Comparison of ENCODE assay signal across 10 cellular contexts in genomic region chr10:70940834-70941568, GRCh38. TPM values are rescaled to one million over a fixed set of nuclear protein-coding genes. Genes with fewer than 3 reads are reported as not detected.
DNase-seq lines count a peak whose midpoint lies in the region; ATAC-seq and TF ChIP-seq lines count a peak whose summit lies in the region.
"Had no signal": no experiment of that assay in that cellular context is flagged by ENCODE, and none has a peak within 500 bp of the region (broad histone marks: within the 10 kb centered on the region; RNA-seq: fewer than 3 reads in every experiment).

No MANE protein-coding gene starts in this region.

- 68% methylated on average over 6 of the region's 6 CpGs for WGBS in hepatocyte (ENCODE audit: low lambda C conversion rate, missing lambda C conversion rate)

- H3K79me2 ChIP-seq in hepatocyte: no peaks in the 10 kb centered on the region

- H3K27me3 ChIP-seq in hepatocyte (peaks cover 5% of the 10 kb centered on the region), ascending aorta (no peaks in the 10 kb centered on the region), upper lobe of right lung (no peaks in the 10 kb centered on the region)

- H4K20me1 ChIP-seq in hepatocyte (ENCODE audit: insufficient read depth, poor library complexity, severe bottlenecking): no peaks in the 10 kb centered on the region

- H3K27ac Mint-ChIP-seq in activated T-helper 2 cell treated with anti-CD3 and anti-CD28 coated beads, Interferon-gamma antibody, Interleukin-2, Interleukin-4, amounts not matched to agents 10 μg/mL and 5 μg/mL and 100 μg/mL, durations not matched to agents 14 hours and 24 hours and 36 hours: no peak overlapping the region
- H3K27ac Mint-ChIP-seq in immature natural killer cell: no peak overlapping the region

- H3K4me3 Mint-ChIP-seq in activated T-helper 2 cell treated with anti-CD3 and anti-CD28 coated beads, Interferon-gamma antibody, Interleukin-2, Interleukin-4, amounts not matched to agents 10 μg/mL and 5 μg/mL and 100 μg/mL, durations not matched to agents 14 hours and 24 hours and 36 hours (ENCODE audit: low read depth): no peak overlapping the region
- no peak overlapping the region for H3K4me3 Mint-ChIP-seq in immature natural killer cell

- H3K4me2 ChIP-seq in hepatocyte: no peak overlapping the region

- no peak for ATAC-seq in upper lobe of right lung

- H3K27ac ChIP-seq in hepatocyte (no peak overlapping the region), ascending aorta (no peak overlapping the region), upper lobe of right lung (no peak overlapping the region)

- no peaks in the 10 kb centered on the region for H3K9me3 Mint-ChIP-seq in activated T-helper 2 cell treated with anti-CD3 and anti-CD28 coated beads, Interferon-gamma antibody, Interleukin-2, Interleukin-4, amounts not matched to agents 10 μg/mL and 5 μg/mL and 100 μg/mL, durations not matched to agents 14 hours and 24 hours and 36 hours
- H3K9me3 Mint-ChIP-seq in immature natural killer cell: no peaks in the 10 kb centered on the region

- no peaks in the 10 kb centered on the region for H3K36me3 ChIP-seq in hepatocyte (replicated peaks; ENCODE audit: insufficient read depth, low read depth)
- H3K36me3 ChIP-seq in ascending aorta: no peaks in the 10 kb centered on the region
- no peaks in the 10 kb centered on the region for H3K36me3 ChIP-seq in upper lobe of right lung

- intact Hi-C loops in ascending aorta (cut with DNase I) (no loop called here), upper lobe of right lung (cut with DNase I) (no loop called here)
- intact Hi-C loops in activated T-helper 2 cell treated with anti-CD3 and anti-CD28 coated beads, Interferon-gamma antibody, Interleukin-2, Interleukin-4, amounts not matched to agents 10 μg/mL and 5 μg/mL and 100 μg/mL, durations not matched to agents 14 hours and 24 hours and 36 hours (cut with micrococcal nuclease): no loop called here

- no peaks in the 10 kb centered on the region for H3K4me1 Mint-ChIP-seq in activated T-helper 2 cell treated with anti-CD3 and anti-CD28 coated beads, Interferon-gamma antibody, Interleukin-2, Interleukin-4, amounts not matched to agents 10 μg/mL and 5 μg/mL and 100 μg/mL, durations not matched to agents 14 hours and 24 hours and 36 hours (ENCODE audit: low read depth)
- no peaks in the 10 kb centered on the region for H3K4me1 Mint-ChIP-seq in immature natural killer cell

- H3K4me1 ChIP-seq in hepatocyte (ENCODE audit: insufficient read depth) (no peaks in the 10 kb centered on the region), ascending aorta (no peaks in the 10 kb centered on the region), upper lobe of right lung (no peaks in the 10 kb centered on the region)

- TF ChIP-seq CTCF in hepatocyte (IDR thresholded peaks at IDR 0.05; ENCODE audit: poor library complexity) (no peak), ascending aorta (IDR thresholded peaks at IDR 0.05) (no peak), upper lobe of right lung (IDR thresholded peaks at IDR 0.05) (no peak)

- H3K9me3 ChIP-seq in hepatocyte (ENCODE audit: low read depth): no peaks in the 10 kb centered on the region
- H3K9me3 ChIP-seq in ascending aorta: no peaks in the 10 kb centered on the region
- H3K9me3 ChIP-seq in upper lobe of right lung: no peaks in the 10 kb centered on the region

- DNase-seq in CMK (ENCODE audit: low read depth) (peak; percentile 7), HT-29 (ENCODE audit: low spot score) (peak; percentile 20), amniotic epithelial cell (ENCODE audit: low read depth) (peak; percentile 13), hepatocyte (ENCODE audit: low spot score) (peak; percentile 51), ascending aorta (ENCODE audit: low spot score in 2 of 2) (no peak), upper lobe of right lung (no peak), immature natural killer cell (no peak)
- no peak for DNase-seq in activated T-helper 2 cell treated with anti-CD3 and anti-CD28 coated beads, Interferon-gamma antibody, Interleukin-2, Interleukin-4, amounts not matched to agents 10 μg/mL and 5 μg/mL and 100 μg/mL, durations not matched to agents 14 hours and 24 hours and 36 hours (ENCODE audit: low spot score)
- DNase-seq: Kasumi-1, T1000 had no signal

- H3K4me3 ChIP-seq in hepatocyte (no peak overlapping the region), ascending aorta (no peak overlapping the region), upper lobe of right lung (no peak overlapping the region)

- no peaks in the 10 kb centered on the region for H3K9me2 ChIP-seq in hepatocyte (replicated peaks; ENCODE audit: insufficient read depth)

- no peaks in the 10 kb centered on the region for H3K36me3 Mint-ChIP-seq in activated T-helper 2 cell treated with anti-CD3 and anti-CD28 coated beads, Interferon-gamma antibody, Interleukin-2, Interleukin-4, amounts not matched to agents 10 μg/mL and 5 μg/mL and 100 μg/mL, durations not matched to agents 14 hours and 24 hours and 36 hours (ENCODE audit: low read depth)
- no peaks in the 10 kb centered on the region for H3K36me3 Mint-ChIP-seq in immature natural killer cell

- no peaks in the 10 kb centered on the region for H3K27me3 Mint-ChIP-seq in activated T-helper 2 cell treated with anti-CD3 and anti-CD28 coated beads, Interferon-gamma antibody, Interleukin-2, Interleukin-4, amounts not matched to agents 10 μg/mL and 5 μg/mL and 100 μg/mL, durations not matched to agents 14 hours and 24 hours and 36 hours (ENCODE audit: low read depth)
- H3K27me3 Mint-ChIP-seq in immature natural killer cell (ENCODE audit: low read depth in 3 of 3): peaks cover 4 to 6% (median 5%) of the 10 kb centered on the region in 3 donors

- no peak overlapping the region for H2AFZ ChIP-seq in hepatocyte

RNA-seq across cellular contexts. Expression of gene PCBD1, which starts 52.6 kb away (rescaled TPM):
- total RNA-seq in HT-29 (2014; rRNA removed; shearing (Covaris generic)): 147 TPM in 2 replicates
- total RNA-seq in hepatocyte (81.5 and 93.5 TPM in 2 replicates), ascending aorta (45.8 TPM), upper lobe of right lung (117 TPM)
- polyA plus RNA-seq in hepatocyte (107 and 122 TPM in 2 replicates), immature natural killer cell (10 to 100 TPM; 24.0 to 35.2 (median 25.4) TPM)
- 72.0 and 73.8 TPM in 2 replicates for total RNA-seq in activated T-helper 2 cell treated with anti-CD3 and anti-CD28 coated beads, Interferon-gamma antibody, Interleukin-2, Interleukin-4, amounts not matched to agents 10 μg/mL and 5 μg/mL and 100 μg/mL, durations not matched to agents 14 hours and 24 hours and 36 hours

Comparison
In these comparisons a context has a peak if more than half of its experiments do, and no peak if none do; other contexts are left out.
1. DNase-seq: peak in CMK (single experiment), HT-29 (single experiment), amniotic epithelial cell (single experiment) and hepatocyte (single experiment); none in ascending aorta (0 of 2), activated T-helper 2 cell treated with anti-CD3 and anti-CD28 coated beads, Interferon-gamma antibody, Interleukin-2, Interleukin-4, amounts not matched to agents 10 μg/mL and 5 μg/mL and 100 μg/mL, durations not matched to agents 14 hours and 24 hours and 36 hours (single experiment), upper lobe of right lung (single experiment) and immature natural killer cell (0 of 3).